Comparison of ENCODE assay signal across 26 cellular contexts in the genomic region with DNA sequence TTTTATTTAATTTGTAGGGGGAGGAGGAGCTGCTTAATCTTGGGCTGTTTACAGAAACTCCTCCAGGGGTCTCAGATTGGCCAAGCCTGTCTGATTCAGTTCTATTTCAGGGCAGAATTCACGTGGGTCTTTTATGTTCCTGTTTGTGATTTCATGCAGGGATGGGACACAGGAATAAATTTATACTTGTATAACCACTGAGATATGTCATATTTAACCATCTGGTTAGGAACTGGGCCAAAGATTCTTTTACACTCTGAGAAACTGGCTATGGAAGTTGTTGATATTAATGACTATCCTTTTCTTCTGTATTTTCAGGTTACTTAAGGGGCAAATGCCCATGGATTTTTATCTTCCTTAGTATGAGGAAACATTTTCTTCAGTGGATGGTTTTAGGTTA.
DNase-seq lines count a peak whose midpoint lies in the region; ATAC-seq, FAIRE-seq and TF ChIP-seq lines count a peak whose summit lies in the region.
"Had no signal": no experiment of that assay in that cellular context is flagged by ENCODE, and none has a peak within 500 bp of the region (broad histone marks: within the 10 kb centered on the region; RNA-seq: fewer than 3 reads in every experiment).

No MANE protein-coding gene starts in this region.

- FAIRE-seq in HepG2 (lab: Jason Lieb, UNC): no peak

- H2BK5ac ChIP-seq in IMR-90 (ENCODE audit: low read depth, low read length, poor library complexity, severe bottlenecking): peak overlapping the region; percentile 75

- no peak for TF ChIP-seq EP300 in HepG2 (IDR thresholded peaks at IDR 0.05; ENCODE audit: low read depth in 2 of 2, low read length in 2 of 2)
- TF ChIP-seq EP300 in HepG2 (CRISPR knock-in tag; IDR thresholded peaks at IDR 0.05; ENCODE audit: borderline replicate concordance): no peak

- no peak overlapping the region for H3K56ac ChIP-seq in IMR-90 (ENCODE audit: extremely low read depth, insufficient read depth, low read length)

- peak overlapping the region; percentile 32; the same call in 1 of the 2 replicates for H2BK120ac ChIP-seq in IMR-90 (ENCODE audit: low read depth, low read length)

- no peaks in the 10 kb centered on the region for H3K27me3 ChIP-seq in A673 (replicated peaks; ENCODE audit: insufficient read depth, low read depth, low read length, poor library complexity)
- no peaks in the 10 kb centered on the region for H3K27me3 ChIP-seq in IMR-90 (ENCODE audit: control insufficient read depth, insufficient read depth, low read length)
- H3K27me3 ChIP-seq in HepG2 (ENCODE audit: control insufficient read depth in 1 of 2, insufficient read depth in 2 of 2, low read length in 2 of 2): no peaks in the 10 kb centered on the region; a peak in 1 of 5 replicates
- H3K27me3 ChIP-seq: stomach had no signal

- POLR2A ChIA-PET in A673 (lab: Charles Lee; ENCODE audit: low non-redundant PET): no interaction called here
- POLR2A ChIA-PET in IMR-90 (lab: Charles Lee; ENCODE audit: unreplicated experiment): no interaction called here
- POLR2A ChIA-PET in HepG2 (lab: Yijun Ruan, JAX): interaction anchor here (0.7 kb wide), 1 partner anchor 20 kb away, joined by 3 read pairs; no protein-coding TSS in a partner anchor

- no peaks in the 10 kb centered on the region for H3K36me3 Mint-ChIP-seq in mesothelial cell of epicardium
- H3K36me3 Mint-ChIP-seq: activated naive CD8-positive, alpha-beta T cell; brain; IgD-negative memory B cell; natural killer cell; type B pancreatic cell had no signal

- no peak overlapping the region for H2BK20ac ChIP-seq in IMR-90 (ENCODE audit: low read depth, low read length)

- no peak for TF ChIP-seq RAD21 in IMR-90 (IDR thresholded peaks at IDR 0.05; ENCODE audit: low read length)
- TF ChIP-seq RAD21 in HepG2 (CRISPR knock-in tag; IDR thresholded peaks at IDR 0.05): no peak

- dilution Hi-C loops in IMR-90 (cut with HindIII; ENCODE audit: low sequenced_read_pairs, unreplicated experiment): no loop called here

- no peaks in the 10 kb centered on the region for H3K9me3 ChIP-seq in A673 (ENCODE audit: low read depth, low read length, poor library complexity, severe bottlenecking)
- H3K9me3 ChIP-seq in IMR-90 (ENCODE audit: control insufficient read depth, insufficient read depth, low read length): no peaks in the 10 kb centered on the region
- H3K9me3 ChIP-seq in HepG2 (ENCODE audit: low read length): no peaks in the 10 kb centered on the region
- H3K9me3 ChIP-seq: Caco-2, prostate gland, stomach had no signal

- no peak overlapping the region for H3K4me3 Mint-ChIP-seq in mesothelial cell of epicardium
- H3K4me3 Mint-ChIP-seq: activated CD4-positive, alpha-beta T cell treated with anti-CD3 and anti-CD28 coated beads, Interleukin-2, amount 10 ng/mL, durations not matched to agents 24 days and 14 days; activated naive CD8-positive, alpha-beta T cell; brain; IgD-negative memory B cell; natural killer cell; T-helper 1 cell treated with Interleukin-12 subunit alpha and Interleukin-12 subunit beta and Interleukin-4 antibody, amounts not matched to agents 30 μg/mL and 1 μg/mL, for 36 hours; type B pancreatic cell had no signal

- peak overlapping the region in 1 of 2 experiments; percentile 59; a peak in 2 of 4 replicates for H4K8ac ChIP-seq in IMR-90 (ENCODE audit: low read depth in 2 of 2, low read length in 2 of 2)

- H3K18ac ChIP-seq in IMR-90 (ENCODE audit: low read depth, low read length): peak overlapping the region; percentile 77; the same call in 1 of the 2 replicates

- H3K4me1 ChIP-seq in A673 (ENCODE audit: insufficient read depth, low read length, poor library complexity, severe bottlenecking) (peaks cover 4% of the 10 kb centered on the region), IMR-90 (ENCODE audit: control insufficient read depth, insufficient read depth, low read length) (peaks cover 4% of the 10 kb centered on the region), HepG2 (ENCODE audit: insufficient read depth, low read length) (no peaks in the 10 kb centered on the region)
- H3K4me1 ChIP-seq: prostate gland, stomach had no signal

- H3K9ac ChIP-seq in IMR-90 (ENCODE audit: low read depth, low read length): no peak overlapping the region
- H3K9ac ChIP-seq in HepG2 (ENCODE audit: insufficient read depth, low read depth, low read length): no peak overlapping the region

- BruUV-seq in A673 (replicated peaks; lab: Mats Ljungman, UMichigan) (no TSS peak), IMR-90 (replicated peaks; lab: Mats Ljungman, UMichigan) (no TSS peak), HepG2 (replicated peaks; lab: Mats Ljungman, UMichigan) (no TSS peak)

- no peaks in the 10 kb centered on the region for H4K20me1 ChIP-seq in IMR-90 (ENCODE audit: insufficient read depth, low read length)
- H4K20me1 ChIP-seq in HepG2 (ENCODE audit: insufficient read depth, low read length): no peaks in the 10 kb centered on the region

- no peak overlapping the region for H3K14ac ChIP-seq in IMR-90 (replicated peaks; ENCODE audit: low read depth, low read length)

- H3K4ac ChIP-seq in IMR-90 (ENCODE audit: low read depth, low read length): peak overlapping the region; percentile 13; the same call in 1 of the 2 replicates

- intact Hi-C loops in A673 (cut with micrococcal nuclease; ENCODE audit: unreplicated experiment): no loop called here
- intact Hi-C loops in IMR-90 (cut with micrococcal nuclease): no loop called here
- intact Hi-C loops in HepG2 (cut with micrococcal nuclease; ENCODE audit: unreplicated experiment): no loop called here

- peak overlapping the region; percentile 59; the same call in 1 of the 3 replicates for H2BK15ac ChIP-seq in IMR-90 (ENCODE audit: low read depth, low read length)

- TF ChIP-seq CTCF in A673 (conservative IDR thresholded peaks at IDR 0.05; ENCODE audit: low read depth, low read length) (no peak), IMR-90 (conservative IDR thresholded peaks at IDR 0.05; ENCODE audit: low read depth, low read length) (no peak), mesothelial cell of epicardium (IDR thresholded peaks at IDR 0.05; ENCODE audit: unreplicated experiment) (no peak), HepG2 (CRISPR knock-in tag; IDR thresholded peaks at IDR 0.05) (no peak)

- H4K5ac ChIP-seq in IMR-90 (ENCODE audit: low read depth, low read length): peak overlapping the region; percentile 30; the same call in 1 of the 2 replicates

- in situ Hi-C loops in IMR-90 (cut with MboI; ENCODE audit: low sequenced_read_pairs) (no loop called here), HepG2 (cut with HindIII; ENCODE audit: extremely low pct_ligation_motif_present, low pct_unique_long_range_greater_than_20kb) (no loop called here)

- H3K79me1 ChIP-seq in IMR-90 (ENCODE audit: low read depth in 1 of 2, low read length in 2 of 2): no peaks in the 10 kb centered on the region

- no peaks in the 10 kb centered on the region for H3K79me2 ChIP-seq in HepG2 (ENCODE audit: insufficient read depth, low read length)

- H2AK5ac ChIP-seq in IMR-90 (ENCODE audit: low read depth, low read length): no peak overlapping the region

- ATAC-seq in IMR-90 (ENCODE audit: low read depth): peak; percentile 27
- no peak for ATAC-seq in HG02642 (IDR thresholded peaks at IDR 0.05; ENCODE audit: poor library complexity, unreplicated experiment)
- no peak for ATAC-seq in HepG2
- ATAC-seq: natural killer cell had no signal

- no peak overlapping the region for H2AK9ac ChIP-seq in IMR-90 (replicated peaks; ENCODE audit: low read depth, low read length, poor library complexity)

- H3K27ac Mint-ChIP-seq in mesothelial cell of epicardium: peak overlapping the region; percentile 67
- H3K27ac Mint-ChIP-seq: activated CD4-positive, alpha-beta T cell treated with anti-CD3 and anti-CD28 coated beads, Interleukin-2, amount 10 ng/mL, durations not matched to agents 24 days and 14 days; activated naive CD8-positive, alpha-beta T cell; IgD-negative memory B cell; natural killer cell; T-helper 1 cell treated with Interleukin-12 subunit alpha and Interleukin-12 subunit beta and Interleukin-4 antibody, amounts not matched to agents 30 μg/mL and 1 μg/mL, for 36 hours; type B pancreatic cell had no signal

- peaks cover 8% of the 10 kb centered on the region for H3K9me3 Mint-ChIP-seq in mesothelial cell of epicardium
- H3K9me3 Mint-ChIP-seq: activated CD4-positive, alpha-beta T cell treated with anti-CD3 and anti-CD28 coated beads, Interleukin-2, amount 10 ng/mL, durations not matched to agents 24 days and 14 days; brain; IgD-negative memory B cell; T-helper 1 cell treated with Interleukin-12 subunit alpha and Interleukin-12 subunit beta and Interleukin-4 antibody, amounts not matched to agents 30 μg/mL and 1 μg/mL, for 36 hours had no signal

- no peak overlapping the region for H3K27ac ChIP-seq in A673 (ENCODE audit: low read depth, low read length, poor library complexity, severe bottlenecking)
- H3K27ac ChIP-seq in IMR-90 (ENCODE audit: insufficient read depth, low read length): peak overlapping the region; percentile 49; the same call in 1 of the 2 replicates
- H3K27ac ChIP-seq in HepG2 (ENCODE audit: extremely low read length, insufficient read depth, low read length): no peak overlapping the region
- H3K27ac ChIP-seq: 22Rv1, prostate gland, stomach had no signal

- CTCF ChIA-PET in A673 (lab: Charles Lee): no interaction called here
- CTCF ChIA-PET in IMR-90 (lab: Yijun Ruan, JAX): no interaction called here
- CTCF ChIA-PET in HepG2 (lab: Yijun Ruan, JAX; ENCODE audit: low intra/inter-chr PET ratio, low total read pairs): no interaction called here

- H3K27me3 Mint-ChIP-seq in mesothelial cell of epicardium (ENCODE audit: low read depth): no peaks in the 10 kb centered on the region
- H3K27me3 Mint-ChIP-seq: activated CD4-positive, alpha-beta T cell treated with anti-CD3 and anti-CD28 coated beads, Interleukin-2, amount 10 ng/mL, durations not matched to agents 24 days and 14 days; activated naive CD8-positive, alpha-beta T cell; IgD-negative memory B cell; type B pancreatic cell had no signal

- H3K4me3 ChIP-seq in A673 (ENCODE audit: low read depth, low read length, poor library complexity, severe bottlenecking) (no peak overlapping the region), IMR-90 (ENCODE audit: insufficient read depth, low read depth, low read length) (no peak overlapping the region), HepG2 (replicated peaks in 1 of 3; ENCODE audit: insufficient read depth in 1 of 3, low read depth in 2 of 3, low read length in 3 of 3) (no peak overlapping the region)
- H3K4me3 ChIP-seq: prostate gland, smooth muscle cell, stomach had no signal

- no peaks in the 10 kb centered on the region for H3K9me1 ChIP-seq in IMR-90 (ENCODE audit: insufficient read depth, low read length)

- DNase-seq in A673 (ENCODE audit: low spot score): peak; percentile 11
- DNase-seq in IMR-90: peak; percentile 66
- peak; percentile 8 for DNase-seq in cerebellum (ENCODE audit: low spot score)
- DNase-seq in mesothelial cell of epicardium (ENCODE audit: low spot score in 2 of 2, unreplicated experiment in 2 of 2): no peak
- DNase-seq in retina: no peak
- DNase-seq in HepG2 (ENCODE audit: low spot score): no peak
- no peak for DNase-seq in GM19240 (ENCODE audit: insufficient read length, low spot score)
- DNase-seq: activated CD4-positive, alpha-beta T cell treated with anti-CD3 and anti-CD28 coated beads, Interleukin-2, amount 10 ng/mL, durations not matched to agents 24 days and 14 days; Caco-2; mesendoderm; natural killer cell; NCI-H1436 treated with DMSO at 0.1 percent for 48 hours; NCI-H2171 treated with DMSO at 0.1 percent for 48 hours; NCI-H69; SIG-M5; stimulated activated CD4-positive, alpha-beta T cell treated with anti-CD3 and anti-CD28 coated beads, Interleukin-4, amount 100 ng/mL, for 4 hours; stomach had no signal

- H3K23ac ChIP-seq in IMR-90 (ENCODE audit: low read depth, low read length): no peak overlapping the region

- TF ChIP-seq POLR2A in IMR-90 (IDR thresholded peaks at IDR 0.05; ENCODE audit: low read depth, low read length) (no peak), HepG2 (IDR thresholded peaks at IDR 0.05; ENCODE audit: insufficient read depth in 1 of 2, low read depth in 2 of 2, low read length in 2 of 2) (no peak)

- H3K36me3 ChIP-seq in A673 (ENCODE audit: insufficient read depth, low read length, poor library complexity, severe bottlenecking) (no peaks in the 10 kb centered on the region), IMR-90 (ENCODE audit: control insufficient read depth, insufficient read depth, low read length) (no peaks in the 10 kb centered on the region), HepG2 (replicated peaks in 1 of 2; ENCODE audit: control insufficient read depth in 1 of 2, insufficient read depth in 2 of 2, low read length in 2 of 2) (no peaks in the 10 kb centered on the region)
- H3K36me3 ChIP-seq: prostate gland, stomach had no signal

- H3K4me1 Mint-ChIP-seq in mesothelial cell of epicardium: peaks cover 22% of the 10 kb centered on the region
- H3K4me1 Mint-ChIP-seq: activated CD4-positive, alpha-beta T cell treated with anti-CD3 and anti-CD28 coated beads, Interleukin-2, amount 10 ng/mL, durations not matched to agents 24 days and 14 days; IgD-negative memory B cell; natural killer cell had no signal

- H3K4me2 ChIP-seq in IMR-90 (ENCODE audit: low read depth, low read length): peak overlapping the region; percentile 52; the same call in 1 of the 2 replicates
- H3K4me2 ChIP-seq in HepG2 (ENCODE audit: low read depth, low read length): no peak overlapping the region
- H3K4me2 ChIP-seq: smooth muscle cell had no signal

- H4K91ac ChIP-seq in IMR-90 (ENCODE audit: insufficient read depth, low read depth, low read length): no peak overlapping the region

- WGBS in IMR-90 (ENCODE audit: extremely low coverage in 2 of 2, insufficient read length in 1 of 2), 2 experiments: no CpG with 5 or more reads among the region's 1 CpG
- WGBS in HepG2 (ENCODE audit: low lambda C conversion rate): 0% methylated on average over 1 of the region's 1 CpG

- no peak overlapping the region for H2AFZ ChIP-seq in IMR-90 (replicated peaks; ENCODE audit: low read length, poor library complexity)
- H2AFZ ChIP-seq in HepG2 (ENCODE audit: low read length): no peak overlapping the region

Comparison
In these comparisons a context has a peak if more than half of its experiments do, and no peak if none do; other contexts are left out.
1. DNase-seq: peak in A673 (single experiment), IMR-90 (single experiment) and cerebellum (single experiment); none in mesothelial cell of epicardium (0 of 2), retina (single experiment), HepG2 (single experiment) and GM19240 (single experiment).